30 cellular contexts compared by ENCODE assay signal in the genomic region with DNA sequence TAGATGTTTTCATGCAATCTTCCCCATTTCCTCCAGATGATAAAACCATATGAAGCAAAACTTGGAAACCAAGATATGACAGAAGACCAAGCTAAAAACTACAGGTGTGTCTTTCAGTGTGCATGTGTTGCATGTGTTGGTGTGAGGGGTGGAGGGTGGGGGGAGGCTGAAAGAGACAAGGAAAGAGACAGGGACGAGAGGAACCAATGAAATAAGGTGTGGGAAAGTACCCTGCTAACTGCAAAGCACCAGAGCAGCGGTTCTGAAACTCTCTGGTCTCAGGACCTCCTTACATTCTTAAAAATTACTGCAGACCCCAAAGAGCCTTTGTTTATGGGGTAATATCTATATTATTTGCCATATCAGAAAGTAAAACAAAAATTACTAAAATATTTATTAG.
"Had no signal": no experiment of that assay in that cellular context is flagged by ENCODE, and none has a peak within 500 bp of the region (broad histone marks: within the 10 kb centered on the region; RNA-seq: fewer than 3 reads in every experiment).

No MANE protein-coding gene starts in this region.

- H3K4me3 ChIP-seq: body of pancreas, esophagus muscularis mucosa, gastroesophageal sphincter, heart right ventricle had no signal

- H3K27me3 ChIP-seq: body of pancreas, esophagus muscularis mucosa, gastroesophageal sphincter, heart right ventricle had no signal

- ATAC-seq: activated CD4-positive, CD25-positive, alpha-beta regulatory T cell treated with anti-CD3 and anti-CD28 coated beads, Interleukin-2, amount 50 U/mL, for 24 hours; activated CD8-positive, alpha-beta T cell treated with anti-CD3 and anti-CD28 coated beads for 36 hours; activated T-cell treated with anti-CD3 and anti-CD28 coated beads, Interleukin-2, amount 50 U/mL, for 4 hours; activated T-helper 17 cell treated with anti-CD3 and anti-CD28 coated beads, Interleukin-2, amount 50 U/mL, for 72 hours; body of pancreas; effector memory CD8-positive, alpha-beta T cell; foreskin keratinocyte; gastroesophageal sphincter; heart right ventricle; T-helper 17 cell had no signal

- H3K4me1 ChIP-seq: body of pancreas, esophagus muscularis mucosa, foreskin keratinocyte, gastroesophageal sphincter had no signal

- H3K36me3 ChIP-seq: esophagus muscularis mucosa, gastroesophageal sphincter, heart right ventricle, WERI-Rb-1 had no signal

- FAIRE-seq: colon had no signal

- H3K27ac ChIP-seq: body of pancreas, esophagus muscularis mucosa, foreskin keratinocyte, gastroesophageal sphincter, heart right ventricle, WERI-Rb-1 had no signal

- DNase-seq: activated B cell treated with CpG ODN at 0.5 μM for 24 hours; activated CD4-positive, alpha-beta T cell treated with anti-CD3 and anti-CD28 coated beads for 48 hours; activated CD4-positive, alpha-beta T cell treated with anti-CD3 and anti-CD28 coated beads, Interleukin-2, amount 50 U/mL, for 1 hour; activated CD4-positive, alpha-beta T cell treated with anti-CD3 and anti-CD28 coated beads, Interleukin-2, amount 50 U/mL, for 48 hours; activated CD8-positive, alpha-beta memory T cell treated with anti-CD3 and anti-CD28 coated beads for 24 hours; activated CD8-positive, alpha-beta T cell treated with anti-CD3 and anti-CD28 coated beads for 36 hours; activated effector memory CD4-positive, alpha-beta T cell treated with Interleukin-2 at 50 U/mL for 16 hours; activated gamma-delta T cell treated with Interleukin-2 at 50 U/mL for 16 hours; activated naive CD4-positive, alpha-beta T cell treated with anti-CD3 and anti-CD28 coated beads, Interleukin-2, amount 50 U/mL, for 16 hours; activated naive CD4-positive, alpha-beta T cell treated with Interleukin-2 at 50 U/mL for 16 hours; activated T-cell treated with anti-CD3 and anti-CD28 coated beads, Interleukin-2, amount 50 U/mL, for 4 hours; amniotic stem cell; anterior cingulate cortex; body of pancreas; caudate nucleus; cortex of kidney; dermis blood vessel endothelial cell; effector CD4-positive, alpha-beta T cell; effector memory CD8-positive, alpha-beta T cell; erythroblast; heart right ventricle; T-helper 17 cell; T1000; WERI-Rb-1 had no signal
